In the genomic region with DNA sequence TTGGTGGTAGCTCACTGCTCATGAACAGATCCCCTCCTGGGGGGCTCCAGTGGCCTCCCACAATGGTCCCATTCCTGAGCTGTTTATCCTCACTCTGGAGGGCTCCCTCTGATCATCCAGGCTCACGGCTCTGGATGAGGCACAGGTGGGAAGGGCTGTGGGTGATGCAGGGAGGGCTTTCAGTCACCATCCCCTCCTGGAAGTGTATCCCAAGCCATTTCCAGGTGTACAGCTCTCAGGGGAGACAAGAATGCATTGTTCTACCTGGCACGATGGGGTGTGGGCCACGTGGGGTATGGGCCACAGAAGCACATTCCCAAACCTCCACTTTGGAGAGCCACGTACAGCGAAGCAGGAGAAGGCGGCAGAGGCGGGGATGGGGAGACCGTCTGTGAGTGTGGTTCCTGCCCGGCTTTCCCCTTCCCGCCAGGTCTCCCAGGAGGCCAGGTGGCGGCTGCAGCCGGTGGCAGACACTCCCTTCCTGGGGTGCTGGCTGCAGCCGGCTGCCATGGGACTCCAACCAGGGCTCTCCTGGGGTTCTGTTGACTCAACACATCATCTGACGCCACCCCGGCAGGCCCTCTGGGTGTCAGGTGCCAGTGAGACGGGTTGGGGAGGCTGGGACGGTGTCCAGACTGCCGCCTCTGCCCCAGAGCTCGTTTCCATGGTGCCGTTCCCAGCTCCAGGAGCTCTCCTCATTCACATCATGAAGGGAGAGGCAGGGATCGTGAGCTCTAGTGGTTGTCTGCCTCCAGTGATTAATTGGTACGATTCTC, we compare ENCODE assay signal across 10 cellular contexts.
DNase-seq lines count a peak whose midpoint lies in the region; ATAC-seq and TF ChIP-seq lines count a peak whose summit lies in the region.
"Had no signal": no experiment of that assay in that cellular context is flagged by ENCODE, and none has a peak within 500 bp of the region (broad histone marks: within the 10 kb centered on the region; RNA-seq: fewer than 3 reads in every experiment).

No MANE protein-coding gene starts in this region.

- no peaks in the 10 kb centered on the region for H3K36me3 ChIP-seq in PC-9 (ENCODE audit: low read depth)
- peaks cover 0 to 8% (median 0%) of the 10 kb centered on the region in 6 donors for H3K36me3 ChIP-seq in spleen

- no peaks in the 10 kb centered on the region for H3K27me3 ChIP-seq in PC-9 (ENCODE audit: insufficient read depth, low read depth)
- H3K27me3 ChIP-seq in spleen (replicated peaks in 1 of 7) = no peaks in the 10 kb centered on the region

- POLR2A ChIA-PET in PC-9 (lab: Charles Lee; ENCODE audit: unreplicated experiment) = interaction anchor here (0.5 to 0.8 kb wide), 5 partner anchors 33 to 1022 kb away, joined by 3 to 11 read pairs (median 5); no protein-coding TSS in a partner anchor

- no peak overlapping the region for H2AFZ ChIP-seq in PC-9

- H3F3A ChIP-seq in PC-9 (ENCODE audit: insufficient read depth, low read depth) = peaks cover 43% of the 10 kb centered on the region

- CTCF ChIA-PET in PC-9 (lab: Charles Lee) = interaction anchor here (0.5 to 1.3 kb wide), 5 partner anchors 8 to 627 kb away, joined by 3 to 9 read pairs (median 5); no protein-coding TSS in a partner anchor

- H4K20me1 ChIP-seq in PC-9 (ENCODE audit: insufficient read depth) = no peaks in the 10 kb centered on the region

- H3K4me3 ChIP-seq in PC-9 = no peak overlapping the region
- H3K4me3 ChIP-seq in spleen = no peak overlapping the region

- 80 to 90% (median 89%) methylated on average over 21 to 22 of the region's 22 CpGs for WGBS in spleen, 5 donors

- H3K4me1 ChIP-seq in PC-9 (replicated peaks; ENCODE audit: insufficient read depth) = peaks cover 53% of the 10 kb centered on the region
- peaks cover 0 to 41% (median 17%) of the 10 kb centered on the region in 6 donors for H3K4me1 ChIP-seq in spleen

- H3K27ac ChIP-seq in PC-9 (no peak overlapping the region), spleen (peak overlapping the region in 1 of 8 donors; percentile 69)

- intact Hi-C loops in PC-9 (cut with micrococcal nuclease; ENCODE audit: unreplicated experiment) (loop anchor here (2.0 to 5.0 kb wide), 5 partner anchors 37 to 262 kb away; no protein-coding TSS in a partner anchor), cardiac septum (cut with DNase I) (no loop called here), spleen (cut with DNase I; ENCODE audit: low total_unique reads) (no loop called here)

- TF ChIP-seq POLR2A in spleen (IDR thresholded peaks at IDR 0.05) = no peak

- H3K9me3 ChIP-seq in PC-9 (ENCODE audit: insufficient read depth, low read depth) = no peaks in the 10 kb centered on the region
- H3K9me3 ChIP-seq in spleen = no peaks in the 10 kb centered on the region

- DNase-seq in NCI-H1092 (lab: John Stamatoyannopoulos, UW) (peak; percentile 89), PC-9 (peak; percentile 51 to 92), cardiac septum (ENCODE audit: low spot score) (peak; percentile 85), spleen (peak; percentile 63), HuH-7 (ENCODE audit: low spot score) (no peak)
- no peak for DNase-seq in stimulated activated CD4-positive, alpha-beta T cell treated with anti-CD3 and anti-CD28 coated beads, Interleukin-4, amount 100 ng/mL, for 4 hours
- DNase-seq: activated naive CD4-positive, alpha-beta T cell; NCI-H446 treated with DMSO at 0.1 percent for 48 hours had no signal

- H3K9me2 ChIP-seq in PC-9 (ENCODE audit: insufficient read depth) = no peaks in the 10 kb centered on the region

- ATAC-seq in GM18867 (IDR thresholded peaks at IDR 0.05; ENCODE audit: unreplicated experiment) (no peak), HG02884 (IDR thresholded peaks at IDR 0.05; ENCODE audit: unreplicated experiment) (no peak)

- H3K4me2 ChIP-seq in PC-9 = peak overlapping the region; percentile 60

- H3K79me2 ChIP-seq in PC-9 (ENCODE audit: low read depth) = no peaks in the 10 kb centered on the region

- no peak for TF ChIP-seq CTCF in PC-9 (conservative IDR thresholded peaks at IDR 0.05)
- TF ChIP-seq CTCF in spleen (IDR thresholded peaks at IDR 0.05 in 8 of 11, conservative IDR thresholded peaks at IDR 0.05 in 3 of 11) = no peak

- no TSS peak for BruUV-seq in PC-9 (replicated peaks; lab: Mats Ljungman, UMichigan)

Comparison
In these comparisons a context has a peak if more than half of its experiments do, and no peak if none do; other contexts are left out.
1. DNase-seq: peak in NCI-H1092 (single experiment), PC-9 (2 of 2), cardiac septum (single experiment) and spleen (single experiment); none in stimulated activated CD4-positive, alpha-beta T cell treated with anti-CD3 and anti-CD28 coated beads, Interleukin-4, amount 100 ng/mL, for 4 hours (0 of 2) and HuH-7 (single experiment).